ENCODE assay signal across 2 cellular contexts in genomic region chr6:6711832-6712231, GRCh38.
TF ChIP-seq lines count a peak whose summit lies in the region.

No MANE protein-coding gene starts in this region.

TF ChIP-seq in HCT116, 20 proteins besides CTCF, POLR2A, EP300 and RAD21 (continued from another document):
- TF ChIP-seq ZBTB33 (IDR thresholded peaks at IDR 0.05; ENCODE audit: extremely low read depth, insufficient replicate concordance, low read length) (no peak), JUND (IDR thresholded peaks at IDR 0.05) (no peak), ELF1 (IDR thresholded peaks at IDR 0.05; ENCODE audit: borderline replicate concordance, low read depth) (no peak), EGR1 (IDR thresholded peaks at IDR 0.05; ENCODE audit: low read depth) (no peak), REST (IDR thresholded peaks at IDR 0.05; ENCODE audit: low read depth) (no peak), YY1 (IDR thresholded peaks at IDR 0.05; ENCODE audit: extremely low read depth, insufficient replicate concordance, low read depth, low read length) (no peak), MAX (IDR thresholded peaks at IDR 0.05) (no peak), ATF3 (IDR thresholded peaks at IDR 0.05) (no peak), TCF7L2 (IDR thresholded peaks at IDR 0.05; ENCODE audit: borderline replicate concordance, extremely low read depth, insufficient read depth, insufficient read length) (no peak), CBX3 (IDR thresholded peaks at IDR 0.05; ENCODE audit: low read depth) (no peak), EZH2phosphoT487 (IDR thresholded peaks at IDR 0.05; ENCODE audit: borderline replicate concordance) (no peak)

TF ChIP-seq in WTC11, 78 proteins besides CTCF, POLR2A, EP300 and RAD21 (continued from another document):
- TF ChIP-seq PREB (CRISPR knock-in tag; IDR thresholded peaks at IDR 0.05; ENCODE audit: borderline replicate concordance) = no peak
- no peak for TF ChIP-seq RELA (CRISPR knock-in tag; IDR thresholded peaks at IDR 0.05; ENCODE audit: borderline replicate concordance)
- TF ChIP-seq ZNF532 (CRISPR knock-in tag; IDR thresholded peaks at IDR 0.05; ENCODE audit: borderline replicate concordance) = no peak
